Comparison of ENCODE assay signal across 8 cellular contexts in the genomic region with DNA sequence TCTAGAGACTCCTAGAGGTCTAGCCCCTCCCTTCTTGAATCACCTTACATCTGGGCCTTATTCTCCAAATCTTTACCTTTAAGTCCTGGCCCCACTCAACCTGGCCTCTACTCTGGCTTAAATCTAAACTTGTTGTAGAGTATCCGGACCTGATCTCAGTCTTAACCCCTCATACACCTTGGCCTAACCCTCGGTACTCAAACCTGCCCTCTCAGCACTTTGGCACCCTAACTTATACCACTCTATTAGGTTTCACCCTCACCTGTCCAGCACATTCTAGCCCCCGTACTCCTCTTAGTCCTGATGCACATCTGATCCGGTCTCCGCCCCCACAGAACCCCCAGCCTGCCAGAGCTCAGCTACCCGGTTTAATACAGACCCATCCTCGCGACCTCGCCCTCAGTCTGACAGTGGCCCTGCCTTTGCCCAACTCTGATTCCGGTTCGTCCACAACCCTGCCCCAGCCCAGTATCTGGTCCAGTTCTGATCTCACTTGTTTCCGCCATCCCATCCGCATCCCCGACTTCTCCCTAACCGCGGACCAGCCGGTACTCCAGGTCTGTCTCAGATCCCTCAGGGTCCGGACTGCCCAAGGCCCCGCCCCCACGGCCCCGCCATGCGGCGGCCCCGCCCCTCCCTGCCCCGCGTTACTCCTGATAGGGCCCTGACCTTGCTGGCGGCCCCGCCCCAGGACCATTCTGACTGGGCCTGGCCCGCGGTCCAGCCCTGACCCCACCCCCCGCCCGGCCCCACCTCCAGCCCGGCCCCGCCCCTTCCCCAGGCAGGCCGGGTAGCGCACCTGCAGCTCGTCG. TPM values are rescaled to one million over a fixed set of nuclear protein-coding genes. Genes with fewer than 3 reads are reported as not detected.
DNase-seq lines count a peak whose midpoint lies in the region; ATAC-seq and TF ChIP-seq lines count a peak whose summit lies in the region.

No MANE protein-coding gene starts in this region.

- H3K9me3 Mint-ChIP-seq in HFFc6 = no peaks in the 10 kb centered on the region
- no peaks in the 10 kb centered on the region for H3K9me3 Mint-ChIP-seq in activated naive CD8-positive, alpha-beta T cell treated with anti-CD3 and anti-CD28 coated beads for 36 hours

- H3K4me2 ChIP-seq in DND-41 (ENCODE audit: insufficient read depth, low read length) = peak overlapping the region; percentile 100
- H3K4me2 ChIP-seq in SU-DHL-6 (ENCODE audit: low read depth, low read length, poor library complexity, severe bottlenecking) = peak overlapping the region; percentile 71
- H3K4me2 ChIP-seq in osteoblast (ENCODE audit: insufficient read depth, low read length) = peak overlapping the region; percentile 93

- H4K20me1 ChIP-seq in DND-41 (ENCODE audit: insufficient read depth, low read length) = peaks cover 28% of the 10 kb centered on the region
- 0 out of 2 replicates have a peak, but pooled peaks cover 3% of the 10 kb centered on the region for H4K20me1 ChIP-seq in SU-DHL-6 (ENCODE audit: low read depth, low read length)
- H4K20me1 ChIP-seq in osteoblast (ENCODE audit: insufficient read depth, low read length) = peaks cover 10% of the 10 kb centered on the region

- H3K27me3 Mint-ChIP-seq in HFFc6 (ENCODE audit: insufficient read depth) = peaks cover 9% of the 10 kb centered on the region
- peaks cover 21% of the 10 kb centered on the region for H3K27me3 Mint-ChIP-seq in activated naive CD8-positive, alpha-beta T cell treated with anti-CD3 and anti-CD28 coated beads for 36 hours

- peak overlapping the region; percentile 91 for H3K4me3 Mint-ChIP-seq in HFFc6
- peak overlapping the region; percentile 85 for H3K4me3 Mint-ChIP-seq in activated naive CD8-positive, alpha-beta T cell treated with anti-CD3 and anti-CD28 coated beads for 36 hours

- H3K9me3 ChIP-seq in DND-41 (ENCODE audit: insufficient read depth, low read length, severe bottlenecking) (no peaks in the 10 kb centered on the region), SU-DHL-6 (ENCODE audit: insufficient read depth, low read length) (no peaks in the 10 kb centered on the region), osteoblast (ENCODE audit: low read depth, low read length) (no peaks in the 10 kb centered on the region), suprapubic skin (no peaks in the 10 kb centered on the region)

- H3K79me2 ChIP-seq in DND-41 (ENCODE audit: insufficient read depth, low read length) = peaks cover 4% of the 10 kb centered on the region
- H3K79me2 ChIP-seq in SU-DHL-6 (ENCODE audit: insufficient read depth, low read length) = no peaks in the 10 kb centered on the region
- H3K79me2 ChIP-seq in osteoblast (ENCODE audit: insufficient read depth, low read length) = peaks cover 27% of the 10 kb centered on the region

- ATAC-seq in DND-41 (ENCODE audit: insufficient read depth, low read depth) = peak; percentile 17; the same call in 2 of the 3 replicates

- 12% methylated on average over 26 of the region's 38 CpGs for WGBS in suprapubic skin

- H3K4me3 ChIP-seq in DND-41 (ENCODE audit: low read depth in 1 of 2, low read length in 2 of 2) (peak overlapping the region in 1 of 2 experiments; percentile 89; a peak in 2 of 4 replicates), SU-DHL-6 (ENCODE audit: insufficient read depth, low read length, poor library complexity, severe bottlenecking) (peak overlapping the region; percentile 68), osteoblast (ENCODE audit: insufficient read depth, low read length) (peak overlapping the region; percentile 85), suprapubic skin (peak overlapping the region; percentile 72)

- H3F3A ChIP-seq in SU-DHL-6 (ENCODE audit: insufficient read depth) = no peaks in the 10 kb centered on the region

- H3K4me1 ChIP-seq in DND-41 (ENCODE audit: insufficient read depth, low read length) = peaks cover 24% of the 10 kb centered on the region
- peaks cover 27% of the 10 kb centered on the region for H3K4me1 ChIP-seq in osteoblast (ENCODE audit: insufficient read depth, low read length)
- peaks cover 50% of the 10 kb centered on the region for H3K4me1 ChIP-seq in suprapubic skin

- no peak overlapping the region for H3K27ac ChIP-seq in DND-41 (ENCODE audit: low read length)
- H3K27ac ChIP-seq in SU-DHL-6 (ENCODE audit: low read depth, low read length) = no peak overlapping the region
- H3K27ac ChIP-seq in osteoblast (ENCODE audit: low read depth, low read length) = no peak overlapping the region
- H3K27ac ChIP-seq in suprapubic skin = peak overlapping the region; percentile 79

- H2AFZ ChIP-seq in DND-41 (ENCODE audit: low read depth, low read length) (no peak overlapping the region), SU-DHL-6 (ENCODE audit: low read depth, low read length, severe bottlenecking) (no peak overlapping the region), osteoblast (ENCODE audit: low read length) (peak overlapping the region; percentile 78)

- intact Hi-C loops in head of caudate nucleus (cut with DNase I) = loop anchor here (10.0 kb wide), 1 partner anchor 74 kb away; a partner anchor contains a TSS

- no peaks in the 10 kb centered on the region; the same call in 1 of the 2 replicates for H3K36me3 ChIP-seq in DND-41 (ENCODE audit: insufficient read depth, low read length)
- H3K36me3 ChIP-seq in SU-DHL-6 (ENCODE audit: low read length) = no peaks in the 10 kb centered on the region
- H3K36me3 ChIP-seq in osteoblast (ENCODE audit: insufficient read depth, low read length) = peaks cover under 1% of the 10 kb centered on the region
- no peaks in the 10 kb centered on the region for H3K36me3 ChIP-seq in suprapubic skin

- no peaks in the 10 kb centered on the region for H3K9me2 ChIP-seq in SU-DHL-6 (replicated peaks; ENCODE audit: insufficient read depth, low read length)

- no peak for TF ChIP-seq CTCF in DND-41 (IDR thresholded peaks at IDR 0.05; ENCODE audit: borderline replicate concordance, extremely low read depth, low read length, poor library complexity, severe bottlenecking)
- no peak for TF ChIP-seq CTCF in HFFc6 (IDR thresholded peaks at IDR 0.05)
- no peak for TF ChIP-seq CTCF in SU-DHL-6 (IDR thresholded peaks at IDR 0.05; ENCODE audit: insufficient read depth, low read length, poor library complexity, severe bottlenecking)
- no peak for TF ChIP-seq CTCF in osteoblast (IDR thresholded peaks at IDR 0.05; ENCODE audit: extremely low read depth, low read depth, low read length)
- TF ChIP-seq CTCF in suprapubic skin (IDR thresholded peaks at IDR 0.05) = no peak

- no peaks in the 10 kb centered on the region for H3K27me3 ChIP-seq in DND-41 (ENCODE audit: insufficient read depth, low read length, poor library complexity)
- no peaks in the 10 kb centered on the region for H3K27me3 ChIP-seq in SU-DHL-6 (ENCODE audit: low read length)
- H3K27me3 ChIP-seq in osteoblast (ENCODE audit: insufficient read depth, low read length) = peaks cover 6% of the 10 kb centered on the region
- H3K27me3 ChIP-seq in suprapubic skin = no peaks in the 10 kb centered on the region

- TF ChIP-seq POLR2A in suprapubic skin (IDR thresholded peaks at IDR 0.05) = no peak

- DNase-seq in DND-41 (peak; percentile 44), HFFc6 (peak; percentile 62), NCI-H1105 treated with DMSO at 0.1 percent for 48 hours (lab: John Stamatoyannopoulos, UW) (peak; percentile 89), head of caudate nucleus (peak; percentile 77 to 95 (median 90)), osteoblast (ENCODE audit: insufficient read length, low spot score, missing footprints) (peak; percentile 99), suprapubic skin (ENCODE audit: low spot score in 2 of 2) (peak; percentile 91 to 95)
- DNase-seq in activated naive CD8-positive, alpha-beta T cell treated with anti-CD3 and anti-CD28 coated beads for 36 hours = peak; percentile 83

- H3K27ac Mint-ChIP-seq in HFFc6 = no peak overlapping the region
- H3K27ac Mint-ChIP-seq in activated naive CD8-positive, alpha-beta T cell treated with anti-CD3 and anti-CD28 coated beads for 36 hours = no peak overlapping the region

- no peak for TF ChIP-seq EP300 in suprapubic skin (IDR thresholded peaks at IDR 0.05)

- H3K9ac ChIP-seq in DND-41 (ENCODE audit: low read depth, low read length) = peak overlapping the region; percentile 58; the same call in 1 of the 2 replicates
- H3K9ac ChIP-seq in SU-DHL-6 (ENCODE audit: low read length) = peak overlapping the region; percentile 21; the same call in 1 of the 2 replicates

- no peaks in the 10 kb centered on the region for H3K36me3 Mint-ChIP-seq in HFFc6 (ENCODE audit: low read depth)
- H3K36me3 Mint-ChIP-seq in activated naive CD8-positive, alpha-beta T cell treated with anti-CD3 and anti-CD28 coated beads for 36 hours = peaks cover 4% of the 10 kb centered on the region

- peaks cover 24% of the 10 kb centered on the region for H3K4me1 Mint-ChIP-seq in HFFc6 (ENCODE audit: low read depth)
- H3K4me1 Mint-ChIP-seq in activated naive CD8-positive, alpha-beta T cell treated with anti-CD3 and anti-CD28 coated beads for 36 hours = peaks cover 14% of the 10 kb centered on the region

RNA-seq across cellular contexts. Expression of a gene that starts 1.4 kb away (rescaled TPM):
- total RNA-seq in HFFc6 (2021; fragmentation: NEBNext Ultra II Directional; extraction: Animal tissue kit (Norgen Biotek cat#: 25700)) = 1 to 10 TPM; 6.2 to 7.9 (median 7.1) TPM
- 1 to 10 TPM; 3.4 to 4.5 TPM for total RNA-seq in activated naive CD8-positive, alpha-beta T cell treated with anti-CD3 and anti-CD28 coated beads for 36 hours
- 9.4 and 12.3 TPM in 2 replicates for total RNA-seq in osteoblast
- 10 to 100 TPM; 25.8 to 41.4 (median 34.0) TPM for total RNA-seq in suprapubic skin

Comparison
In these comparisons a context has a peak if more than half of its experiments do, and no peak if none do; other contexts are left out.
1. DNase-seq: peak in every context shown above with its lines; median percentile 99 in osteoblast; 93 in suprapubic skin; 90 in head of caudate nucleus; 89 in NCI-H1105 treated with DMSO at 0.1 percent for 48 hours; 83 in activated naive CD8-positive, alpha-beta T cell treated with anti-CD3 and anti-CD28 coated beads for 36 hours; 62 in HFFc6; 44 in DND-41.